Comparison of ENCODE assay signal across 1 cellular context in the genomic region with DNA sequence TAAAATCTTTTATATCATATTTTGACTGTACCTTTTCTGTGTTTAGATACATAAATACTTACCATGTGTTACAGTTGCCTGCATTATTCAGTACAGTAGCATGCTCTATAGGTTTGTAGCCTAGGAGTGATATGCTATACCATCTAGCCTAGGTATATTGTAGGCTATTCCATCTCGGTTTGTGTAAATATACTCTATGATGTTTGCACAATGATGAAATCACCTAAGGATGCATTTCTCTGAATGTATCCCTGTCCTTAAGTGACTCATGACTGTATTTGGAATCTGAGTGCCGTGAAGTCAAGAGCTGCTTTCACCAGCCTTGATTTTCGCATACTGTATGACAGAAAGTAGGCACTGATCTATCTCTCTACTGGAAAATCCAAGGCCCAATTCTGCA.
TF ChIP-seq lines count a peak whose summit lies in the region.

No MANE protein-coding gene starts in this region.

TF ChIP-seq in K562, 482 proteins besides CTCF, POLR2A, EP300 and RAD21 (continued from another document):
- TF ChIP-seq MIER1 (IDR thresholded peaks at IDR 0.05; ENCODE audit: low read depth), result no peak
- no peak for TF ChIP-seq ELF2 (CRISPR knock-in tag; IDR thresholded peaks at IDR 0.05)
